Comparison of ENCODE assay signal across 24 cellular contexts in the genomic region with DNA sequence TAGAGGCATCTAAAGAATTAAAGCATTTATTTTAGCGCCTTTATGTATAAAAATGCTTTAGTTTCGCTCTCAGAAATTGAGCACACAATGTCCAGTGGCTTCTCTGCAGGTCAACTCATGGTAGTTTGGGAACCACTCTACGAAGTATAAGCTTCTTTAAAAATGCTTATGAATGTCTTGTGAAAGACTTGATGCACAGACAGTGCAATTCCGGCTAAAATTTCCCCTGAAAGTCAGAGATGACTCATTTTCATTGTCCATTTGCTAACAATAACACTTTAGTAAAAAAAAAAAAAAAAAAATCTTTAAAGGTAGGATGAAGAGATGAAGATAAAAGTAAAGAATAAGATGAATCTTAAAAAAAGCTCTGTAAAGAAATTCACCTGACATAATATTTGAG.
"Had no signal": no experiment of that assay in that cellular context is flagged by ENCODE, and none has a peak within 500 bp of the region (broad histone marks: within the 10 kb centered on the region; RNA-seq: fewer than 3 reads in every experiment).

No MANE protein-coding gene starts in this region.

- H3K4me3 ChIP-seq: left ventricle myocardium inferior, right lobe of liver, smooth muscle cell, stomach, suprapubic skin, transverse colon had no signal

- ATAC-seq: activated CD4-positive, CD25-positive, alpha-beta regulatory T cell treated with anti-CD3 and anti-CD28 coated beads, Interleukin-2, amount 50 U/mL, for 24 hours; activated CD8-positive, alpha-beta memory T cell treated with anti-CD3 and anti-CD28 coated beads, Interleukin-2, amount 10 ng/mL, durations not matched to agents 7 days and 5 days; activated CD8-positive, alpha-beta T cell treated with anti-CD3 and anti-CD28 coated beads for 36 hours; activated naive CD8-positive, alpha-beta T cell treated with anti-CD3 and anti-CD28 coated beads, Interleukin-2, amount 50 U/mL, for 24 hours; right lobe of liver; stimulated activated memory B cell treated with anti-CD40 and anti-IgM and Interleukin-4, amounts not matched to agents 10 μg/mL and 1 μg/mL and 100 μg/mL, for 72 hours had no signal

- FAIRE-seq: frontal cortex, urothelium cell line had no signal

- H3K27me3 ChIP-seq: brain microvascular endothelial cell, right lobe of liver, stomach, suprapubic skin, transverse colon had no signal

- DNase-seq: activated CD4-positive, alpha-beta T cell treated with anti-CD3 and anti-CD28 coated beads, Interleukin-2, amount 10 ng/mL, durations not matched to agents 24 days and 14 days; activated CD8-positive, alpha-beta memory T cell treated with anti-CD3 and anti-CD28 coated beads, Interleukin-2, amount 10 ng/mL, durations not matched to agents 7 days and 5 days; activated CD8-positive, alpha-beta T cell treated with anti-CD3 and anti-CD28 coated beads for 36 hours; activated effector memory CD4-positive, alpha-beta T cell treated with anti-CD3 and anti-CD28 coated beads, Interleukin-2, amount 50 U/mL, for 16 hours; activated naive CD4-positive, alpha-beta T cell treated with anti-CD3 and anti-CD28 coated beads, Interleukin-2, amount 50 U/mL, for 16 hours; activated naive CD8-positive, alpha-beta T cell treated with anti-CD3 and anti-CD28 coated beads, Interleukin-2, amount 50 U/mL, for 24 hours; activated T-cell treated with anti-CD3 and anti-CD28 coated beads for 4 hours; aorta; brain microvascular endothelial cell; cerebellar nuclear complex; erythroblast; hippocampal formation; left ventricle myocardium inferior; nucleus accumbens; right lobe of liver; stimulated activated CD4-positive, alpha-beta T cell treated with anti-CD3 and anti-CD28 coated beads, Interleukin-15, amount 100 ng/mL, for 24 hours; stomach; transverse colon had no signal

- H3K4me1 ChIP-seq: left ventricle myocardium inferior, right lobe of liver, stomach, suprapubic skin, transverse colon had no signal

- H3K4me2 ChIP-seq: smooth muscle cell had no signal

- H3K36me3 ChIP-seq: brain microvascular endothelial cell, left ventricle myocardium inferior, right lobe of liver, stomach, suprapubic skin, transverse colon had no signal

- H3K9me3 ChIP-seq: left ventricle myocardium inferior, right lobe of liver, stomach, suprapubic skin, transverse colon had no signal

- H3K27ac ChIP-seq: brain microvascular endothelial cell, left ventricle myocardium inferior, right lobe of liver, stomach, suprapubic skin, transverse colon had no signal
